In genomic region chr3:48502728-48503168, GRCh38 we compare ENCODE assay signal across 9 cellular contexts. TPM values are rescaled to one million over a fixed set of nuclear protein-coding genes. Genes with fewer than 3 reads are reported as not detected.
DNase-seq lines count a peak whose midpoint lies in the region; ATAC-seq, FAIRE-seq and TF ChIP-seq lines count a peak whose summit lies in the region.
"Had no signal": no experiment of that assay in that cellular context is flagged by ENCODE, and none has a peak within 500 bp of the region (broad histone marks: within the 10 kb centered on the region; RNA-seq: fewer than 3 reads in every experiment).

No MANE protein-coding gene starts in this region.

- H3K4me1 ChIP-seq in adipocyte (ENCODE audit: control insufficient read depth, insufficient read depth, low read length) (peaks cover 12% of the 10 kb centered on the region), iPS-15b (ENCODE audit: control insufficient read depth, insufficient read depth, low read length) (peaks cover 17% of the 10 kb centered on the region)

- no peak for TF ChIP-seq POLR2A in GM12892 (IDR thresholded peaks at IDR 0.05; ENCODE audit: low read depth, low read length)

- FAIRE-seq in GM12892 (lab: Jason Lieb, UNC), result no peak

- H3K9me3 ChIP-seq in adipocyte (ENCODE audit: control insufficient read depth, low read length) (no peaks in the 10 kb centered on the region), iPS-15b (ENCODE audit: control insufficient read depth, insufficient read depth, low read length) (no peaks in the 10 kb centered on the region)

- no peak for ATAC-seq in activated CD4-positive, CD25-positive, alpha-beta regulatory T cell treated with anti-CD3 and anti-CD28 coated beads, Interleukin-2, amount 50 U/mL, for 24 hours
- ATAC-seq in HG03432 (IDR thresholded peaks at IDR 0.05; ENCODE audit: unreplicated experiment), result no peak

- H3K36me3 ChIP-seq in adipocyte (ENCODE audit: control insufficient read depth, insufficient read depth, low read length, severe bottlenecking) (peaks cover 8% of the 10 kb centered on the region), iPS-15b (ENCODE audit: control insufficient read depth, insufficient read depth, low read length) (peaks cover 15% of the 10 kb centered on the region)

- H3K4me3 ChIP-seq in adipocyte (ENCODE audit: low read length) (peak overlapping the region; percentile 87), iPS-15b (ENCODE audit: low read depth, low read length) (peak overlapping the region; percentile 65), skeletal muscle cell (ENCODE audit: low read depth, low read length) (peak overlapping the region; percentile 73)

- no peaks in the 10 kb centered on the region for H3K27me3 ChIP-seq in adipocyte (replicated peaks; ENCODE audit: control insufficient read depth, insufficient read depth, low read length)
- no peaks in the 10 kb centered on the region for H3K27me3 ChIP-seq in iPS-15b (ENCODE audit: control insufficient read depth, insufficient read depth, low read length)

- peak; percentile 39 for DNase-seq in ELF-1 (ENCODE audit: low read depth, low spot score)
- DNase-seq in adipocyte (ENCODE audit: low read depth), result no peak
- no peak for DNase-seq in skeletal muscle cell (ENCODE audit: low read depth)
- no peak for DNase-seq in GM12892 (ENCODE audit: insufficient read length)
- DNase-seq in NK-92 (lab: John Stamatoyannopoulos, UW; ENCODE audit: unreplicated experiment), result no peak
- DNase-seq: RPMI8226 had no signal

- no peak overlapping the region for H3K9ac ChIP-seq in adipocyte (ENCODE audit: low read length)
- H3K9ac ChIP-seq in iPS-15b (ENCODE audit: low read depth, low read length), result peak overlapping the region; percentile 32

RNA-seq across cellular contexts. Expression of gene SHISA5, which starts 1.2 kb away (rescaled TPM):
- polyA plus RNA-seq in GM12892 (2012; ENCODE audit: missing spikeins), result 32.9 TPM

RNA-seq across cellular contexts. Expression of gene PFKFB4, which starts 53.9 kb away (rescaled TPM):
- polyA plus RNA-seq in GM12892 (2012; ENCODE audit: missing spikeins), result 62.9 TPM

RNA-seq across cellular contexts. Expression of gene ATRIP, which starts 56.2 kb away (rescaled TPM):
- 7.4 TPM for polyA plus RNA-seq in GM12892 (2012; ENCODE audit: missing spikeins)
